1 cellular context compared by ENCODE assay signal in the genomic region with DNA sequence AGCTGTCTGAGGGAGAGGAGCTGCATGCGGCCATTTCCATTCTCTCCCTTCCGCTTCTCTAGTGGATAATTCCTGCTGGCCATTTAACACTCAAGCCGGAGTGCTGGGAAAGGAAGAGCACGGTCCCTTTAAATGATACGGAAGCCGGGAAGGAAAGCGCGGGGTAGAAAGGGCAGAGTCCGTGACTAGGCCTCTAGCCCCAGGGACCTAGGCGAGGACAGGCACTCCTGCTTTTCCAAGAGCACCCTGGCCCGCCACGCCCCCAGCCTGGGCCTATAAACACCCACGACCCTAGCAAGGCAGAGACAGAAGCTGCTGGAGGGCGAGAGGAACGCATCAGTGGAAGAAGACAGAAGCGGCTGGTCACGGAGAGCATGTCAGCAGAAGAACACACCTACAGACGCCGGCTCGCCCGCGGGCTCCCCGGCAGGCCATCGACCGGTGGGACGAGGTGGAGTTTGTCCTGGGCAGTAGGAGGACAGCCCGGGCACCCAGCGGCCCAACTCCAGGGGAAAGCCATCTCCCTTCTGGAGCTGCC.
TF ChIP-seq lines count a peak whose summit lies in the region.

No MANE protein-coding gene starts in this region.

TF ChIP-seq in K562, 482 proteins besides CTCF, POLR2A, EP300 and RAD21 (continued from another document and continues in another):
- TF ChIP-seq, protein P1, sequence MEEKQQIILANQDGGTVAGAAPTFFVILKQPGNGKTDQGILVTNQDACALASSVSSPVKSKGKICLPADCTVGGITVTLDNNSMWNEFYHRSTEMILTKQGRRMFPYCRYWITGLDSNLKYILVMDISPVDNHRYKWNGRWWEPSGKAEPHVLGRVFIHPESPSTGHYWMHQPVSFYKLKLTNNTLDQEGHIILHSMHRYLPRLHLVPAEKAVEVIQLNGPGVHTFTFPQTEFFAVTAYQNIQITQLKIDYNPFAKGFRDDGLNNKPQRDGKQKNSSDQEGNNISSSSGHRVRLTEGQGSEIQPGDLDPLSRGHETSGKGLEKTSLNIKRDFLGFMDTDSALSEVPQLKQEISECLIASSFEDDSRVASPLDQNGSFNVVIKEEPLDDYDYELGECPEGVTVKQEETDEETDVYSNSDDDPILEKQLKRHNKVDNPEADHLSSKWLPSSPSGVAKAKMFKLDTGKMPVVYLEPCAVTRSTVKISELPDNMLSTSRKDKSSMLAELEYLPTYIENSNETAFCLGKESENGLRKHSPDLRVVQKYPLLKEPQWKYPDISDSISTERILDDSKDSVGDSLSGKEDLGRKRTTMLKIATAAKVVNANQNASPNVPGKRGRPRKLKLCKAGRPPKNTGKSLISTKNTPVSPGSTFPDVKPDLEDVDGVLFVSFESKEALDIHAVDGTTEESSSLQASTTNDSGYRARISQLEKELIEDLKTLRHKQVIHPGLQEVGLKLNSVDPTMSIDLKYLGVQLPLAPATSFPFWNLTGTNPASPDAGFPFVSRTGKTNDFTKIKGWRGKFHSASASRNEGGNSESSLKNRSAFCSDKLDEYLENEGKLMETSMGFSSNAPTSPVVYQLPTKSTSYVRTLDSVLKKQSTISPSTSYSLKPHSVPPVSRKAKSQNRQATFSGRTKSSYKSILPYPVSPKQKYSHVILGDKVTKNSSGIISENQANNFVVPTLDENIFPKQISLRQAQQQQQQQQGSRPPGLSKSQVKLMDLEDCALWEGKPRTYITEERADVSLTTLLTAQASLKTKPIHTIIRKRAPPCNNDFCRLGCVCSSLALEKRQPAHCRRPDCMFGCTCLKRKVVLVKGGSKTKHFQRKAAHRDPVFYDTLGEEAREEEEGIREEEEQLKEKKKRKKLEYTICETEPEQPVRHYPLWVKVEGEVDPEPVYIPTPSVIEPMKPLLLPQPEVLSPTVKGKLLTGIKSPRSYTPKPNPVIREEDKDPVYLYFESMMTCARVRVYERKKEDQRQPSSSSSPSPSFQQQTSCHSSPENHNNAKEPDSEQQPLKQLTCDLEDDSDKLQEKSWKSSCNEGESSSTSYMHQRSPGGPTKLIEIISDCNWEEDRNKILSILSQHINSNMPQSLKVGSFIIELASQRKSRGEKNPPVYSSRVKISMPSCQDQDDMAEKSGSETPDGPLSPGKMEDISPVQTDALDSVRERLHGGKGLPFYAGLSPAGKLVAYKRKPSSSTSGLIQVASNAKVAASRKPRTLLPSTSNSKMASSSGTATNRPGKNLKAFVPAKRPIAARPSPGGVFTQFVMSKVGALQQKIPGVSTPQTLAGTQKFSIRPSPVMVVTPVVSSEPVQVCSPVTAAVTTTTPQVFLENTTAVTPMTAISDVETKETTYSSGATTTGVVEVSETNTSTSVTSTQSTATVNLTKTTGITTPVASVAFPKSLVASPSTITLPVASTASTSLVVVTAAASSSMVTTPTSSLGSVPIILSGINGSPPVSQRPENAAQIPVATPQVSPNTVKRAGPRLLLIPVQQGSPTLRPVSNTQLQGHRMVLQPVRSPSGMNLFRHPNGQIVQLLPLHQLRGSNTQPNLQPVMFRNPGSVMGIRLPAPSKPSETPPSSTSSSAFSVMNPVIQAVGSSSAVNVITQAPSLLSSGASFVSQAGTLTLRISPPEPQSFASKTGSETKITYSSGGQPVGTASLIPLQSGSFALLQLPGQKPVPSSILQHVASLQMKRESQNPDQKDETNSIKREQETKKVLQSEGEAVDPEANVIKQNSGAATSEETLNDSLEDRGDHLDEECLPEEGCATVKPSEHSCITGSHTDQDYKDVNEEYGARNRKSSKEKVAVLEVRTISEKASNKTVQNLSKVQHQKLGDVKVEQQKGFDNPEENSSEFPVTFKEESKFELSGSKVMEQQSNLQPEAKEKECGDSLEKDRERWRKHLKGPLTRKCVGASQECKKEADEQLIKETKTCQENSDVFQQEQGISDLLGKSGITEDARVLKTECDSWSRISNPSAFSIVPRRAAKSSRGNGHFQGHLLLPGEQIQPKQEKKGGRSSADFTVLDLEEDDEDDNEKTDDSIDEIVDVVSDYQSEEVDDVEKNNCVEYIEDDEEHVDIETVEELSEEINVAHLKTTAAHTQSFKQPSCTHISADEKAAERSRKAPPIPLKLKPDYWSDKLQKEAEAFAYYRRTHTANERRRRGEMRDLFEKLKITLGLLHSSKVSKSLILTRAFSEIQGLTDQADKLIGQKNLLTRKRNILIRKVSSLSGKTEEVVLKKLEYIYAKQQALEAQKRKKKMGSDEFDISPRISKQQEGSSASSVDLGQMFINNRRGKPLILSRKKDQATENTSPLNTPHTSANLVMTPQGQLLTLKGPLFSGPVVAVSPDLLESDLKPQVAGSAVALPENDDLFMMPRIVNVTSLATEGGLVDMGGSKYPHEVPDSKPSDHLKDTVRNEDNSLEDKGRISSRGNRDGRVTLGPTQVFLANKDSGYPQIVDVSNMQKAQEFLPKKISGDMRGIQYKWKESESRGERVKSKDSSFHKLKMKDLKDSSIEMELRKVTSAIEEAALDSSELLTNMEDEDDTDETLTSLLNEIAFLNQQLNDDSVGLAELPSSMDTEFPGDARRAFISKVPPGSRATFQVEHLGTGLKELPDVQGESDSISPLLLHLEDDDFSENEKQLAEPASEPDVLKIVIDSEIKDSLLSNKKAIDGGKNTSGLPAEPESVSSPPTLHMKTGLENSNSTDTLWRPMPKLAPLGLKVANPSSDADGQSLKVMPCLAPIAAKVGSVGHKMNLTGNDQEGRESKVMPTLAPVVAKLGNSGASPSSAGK (IDR thresholded peaks at IDR 0.05): peak; percentile 74
- TF ChIP-seq SPI1 (IDR thresholded peaks at IDR 0.05; ENCODE audit: borderline replicate concordance, low read depth, low read length) (peak; percentile 10; the same call in 1 of the 2 replicates), ZNF311 (CRISPR knock-in tag; IDR thresholded peaks at IDR 0.05) (no peak), BRD9 (IDR thresholded peaks at IDR 0.05; ENCODE audit: low read depth, partially characterized antibody) (peak; percentile 45), ZBED1 (IDR thresholded peaks at IDR 0.05) (no peak), POLR3G (IDR thresholded peaks at IDR 0.05; ENCODE audit: extremely low read depth, insufficient read length, insufficient replicate concordance) (no peak), CC2D1A (IDR thresholded peaks at IDR 0.05) (peak; percentile 54), ZC3H4 (CRISPR knock-in tag; IDR thresholded peaks at IDR 0.05; ENCODE audit: borderline replicate concordance) (no peak), FOXM1 (IDR thresholded peaks at IDR 0.05; ENCODE audit: low read depth) (peak; percentile 67), FOXM1 (CRISPR knock-in tag; IDR thresholded peaks at IDR 0.05; ENCODE audit: low read depth) (no peak), ZNF316 (IDR thresholded peaks at IDR 0.05) (no peak), ZNF764 (CRISPR knock-in tag; IDR thresholded peaks at IDR 0.05; ENCODE audit: low read depth) (no peak), EP400 (IDR thresholded peaks at IDR 0.05) (peak; percentile 70), NCOA1 (IDR thresholded peaks at IDR 0.05; ENCODE audit: low read depth) (peak; percentile 56; the same call in 1 of the 2 replicates), ZNF668 (CRISPR knock-in tag; IDR thresholded peaks at IDR 0.05) (no peak), NR2C1 (IDR thresholded peaks at IDR 0.05) (no peak), NR2C1 (tag; IDR thresholded peaks at IDR 0.05) (peak; percentile 47; the same call in 1 of the 2 replicates), KAT7 (CRISPR knock-in tag; IDR thresholded peaks at IDR 0.05; ENCODE audit: borderline replicate concordance) (0 out of 2 replicates have a peak, but pooled peaks have one; percentile 64), SP1 (CRISPR knock-in tag; IDR thresholded peaks at IDR 0.05) (peak; percentile 70), CBFB (CRISPR knock-in tag; IDR thresholded peaks at IDR 0.05) (no peak), SOX6 (IDR thresholded peaks at IDR 0.05) (0 out of 2 replicates have a peak, but pooled peaks have one; percentile 17), POLR2B (IDR thresholded peaks at IDR 0.05; ENCODE audit: low read depth, partially characterized antibody) (peak; percentile 91), KAT2B (IDR thresholded peaks at IDR 0.05; ENCODE audit: low read depth, low read length) (no peak), CXXC5 (CRISPR knock-in tag; IDR thresholded peaks at IDR 0.05) (peak; percentile 55), EGR1 (conservative IDR thresholded peaks at IDR 0.05) (peak; percentile 58; the same call in 1 of the 2 replicates), E2F3 (CRISPR knock-in tag; IDR thresholded peaks at IDR 0.05) (peak; percentile 54; the same call in 1 of the 2 replicates), NCOA2 (IDR thresholded peaks at IDR 0.05; ENCODE audit: partially characterized antibody in 2 of 2) (peak in 1 of 2 experiments; percentile 13), ZNF41 (CRISPR knock-in tag; conservative IDR thresholded peaks at IDR 0.05) (no peak)
- TF ChIP-seq, protein P2, sequence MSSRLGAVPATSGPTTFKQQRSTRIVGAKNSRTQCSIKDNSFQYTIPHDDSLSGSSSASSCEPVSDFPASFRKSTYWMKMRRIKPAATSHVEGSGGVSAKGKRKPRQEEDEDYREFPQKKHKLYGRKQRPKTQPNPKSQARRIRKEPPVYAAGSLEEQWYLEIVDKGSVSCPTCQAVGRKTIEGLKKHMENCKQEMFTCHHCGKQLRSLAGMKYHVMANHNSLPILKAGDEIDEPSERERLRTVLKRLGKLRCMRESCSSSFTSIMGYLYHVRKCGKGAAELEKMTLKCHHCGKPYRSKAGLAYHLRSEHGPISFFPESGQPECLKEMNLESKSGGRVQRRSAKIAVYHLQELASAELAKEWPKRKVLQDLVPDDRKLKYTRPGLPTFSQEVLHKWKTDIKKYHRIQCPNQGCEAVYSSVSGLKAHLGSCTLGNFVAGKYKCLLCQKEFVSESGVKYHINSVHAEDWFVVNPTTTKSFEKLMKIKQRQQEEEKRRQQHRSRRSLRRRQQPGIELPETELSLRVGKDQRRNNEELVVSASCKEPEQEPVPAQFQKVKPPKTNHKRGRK (tag; IDR thresholded peaks at IDR 0.05): no peak
- TF ChIP-seq, protein P3, sequence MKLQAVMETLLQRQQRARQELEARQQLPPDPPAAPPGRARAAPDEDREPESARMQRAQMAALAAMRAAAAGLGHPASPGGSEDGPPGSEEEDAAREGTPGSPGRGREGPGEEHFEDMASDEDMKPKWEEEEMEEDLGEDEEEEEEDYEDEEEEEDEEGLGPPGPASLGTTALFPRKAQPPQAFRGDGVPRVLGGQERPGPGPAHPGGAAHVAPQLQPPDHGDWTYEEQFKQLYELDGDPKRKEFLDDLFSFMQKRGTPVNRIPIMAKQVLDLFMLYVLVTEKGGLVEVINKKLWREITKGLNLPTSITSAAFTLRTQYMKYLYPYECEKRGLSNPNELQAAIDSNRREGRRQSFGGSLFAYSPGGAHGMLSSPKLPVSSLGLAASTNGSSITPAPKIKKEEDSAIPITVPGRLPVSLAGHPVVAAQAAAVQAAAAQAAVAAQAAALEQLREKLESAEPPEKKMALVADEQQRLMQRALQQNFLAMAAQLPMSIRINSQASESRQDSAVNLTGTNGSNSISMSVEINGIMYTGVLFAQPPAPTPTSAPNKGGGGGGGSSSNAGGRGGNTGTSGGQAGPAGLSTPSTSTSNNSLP (IDR thresholded peaks at IDR 0.05; ENCODE audit: borderline replicate concordance, low read depth, low read length): no peak
- TF ChIP-seq, protein P4, sequence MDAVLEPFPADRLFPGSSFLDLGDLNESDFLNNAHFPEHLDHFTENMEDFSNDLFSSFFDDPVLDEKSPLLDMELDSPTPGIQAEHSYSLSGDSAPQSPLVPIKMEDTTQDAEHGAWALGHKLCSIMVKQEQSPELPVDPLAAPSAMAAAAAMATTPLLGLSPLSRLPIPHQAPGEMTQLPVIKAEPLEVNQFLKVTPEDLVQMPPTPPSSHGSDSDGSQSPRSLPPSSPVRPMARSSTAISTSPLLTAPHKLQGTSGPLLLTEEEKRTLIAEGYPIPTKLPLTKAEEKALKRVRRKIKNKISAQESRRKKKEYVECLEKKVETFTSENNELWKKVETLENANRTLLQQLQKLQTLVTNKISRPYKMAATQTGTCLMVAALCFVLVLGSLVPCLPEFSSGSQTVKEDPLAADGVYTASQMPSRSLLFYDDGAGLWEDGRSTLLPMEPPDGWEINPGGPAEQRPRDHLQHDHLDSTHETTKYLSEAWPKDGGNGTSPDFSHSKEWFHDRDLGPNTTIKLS (IDR thresholded peaks at IDR 0.05; ENCODE audit: borderline replicate concordance, low read depth): peak; percentile 58; the same call in 1 of the 2 replicates
- TF ChIP-seq, protein P5, sequence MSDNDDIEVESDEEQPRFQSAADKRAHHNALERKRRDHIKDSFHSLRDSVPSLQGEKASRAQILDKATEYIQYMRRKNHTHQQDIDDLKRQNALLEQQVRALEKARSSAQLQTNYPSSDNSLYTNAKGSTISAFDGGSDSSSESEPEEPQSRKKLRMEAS (CRISPR knock-in tag; IDR thresholded peaks at IDR 0.05): no peak
- TF ChIP-seq, protein P6, sequence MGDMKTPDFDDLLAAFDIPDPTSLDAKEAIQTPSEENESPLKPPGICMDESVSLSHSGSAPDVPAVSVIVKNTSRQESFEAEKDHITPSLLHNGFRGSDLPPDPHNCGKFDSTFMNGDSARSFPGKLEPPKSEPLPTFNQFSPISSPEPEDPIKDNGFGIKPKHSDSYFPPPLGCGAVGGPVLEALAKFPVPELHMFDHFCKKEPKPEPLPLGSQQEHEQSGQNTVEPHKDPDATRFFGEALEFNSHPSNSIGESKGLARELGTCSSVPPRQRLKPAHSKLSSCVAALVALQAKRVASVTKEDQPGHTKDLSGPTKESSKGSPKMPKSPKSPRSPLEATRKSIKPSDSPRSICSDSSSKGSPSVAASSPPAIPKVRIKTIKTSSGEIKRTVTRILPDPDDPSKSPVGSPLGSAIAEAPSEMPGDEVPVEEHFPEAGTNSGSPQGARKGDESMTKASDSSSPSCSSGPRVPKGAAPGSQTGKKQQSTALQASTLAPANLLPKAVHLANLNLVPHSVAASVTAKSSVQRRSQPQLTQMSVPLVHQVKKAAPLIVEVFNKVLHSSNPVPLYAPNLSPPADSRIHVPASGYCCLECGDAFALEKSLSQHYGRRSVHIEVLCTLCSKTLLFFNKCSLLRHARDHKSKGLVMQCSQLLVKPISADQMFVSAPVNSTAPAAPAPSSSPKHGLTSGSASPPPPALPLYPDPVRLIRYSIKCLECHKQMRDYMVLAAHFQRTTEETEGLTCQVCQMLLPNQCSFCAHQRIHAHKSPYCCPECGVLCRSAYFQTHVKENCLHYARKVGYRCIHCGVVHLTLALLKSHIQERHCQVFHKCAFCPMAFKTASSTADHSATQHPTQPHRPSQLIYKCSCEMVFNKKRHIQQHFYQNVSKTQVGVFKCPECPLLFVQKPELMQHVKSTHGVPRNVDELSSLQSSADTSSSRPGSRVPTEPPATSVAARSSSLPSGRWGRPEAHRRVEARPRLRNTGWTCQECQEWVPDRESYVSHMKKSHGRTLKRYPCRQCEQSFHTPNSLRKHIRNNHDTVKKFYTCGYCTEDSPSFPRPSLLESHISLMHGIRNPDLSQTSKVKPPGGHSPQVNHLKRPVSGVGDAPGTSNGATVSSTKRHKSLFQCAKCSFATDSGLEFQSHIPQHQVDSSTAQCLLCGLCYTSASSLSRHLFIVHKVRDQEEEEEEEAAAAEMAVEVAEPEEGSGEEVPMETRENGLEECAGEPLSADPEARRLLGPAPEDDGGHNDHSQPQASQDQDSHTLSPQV (IDR thresholded peaks at IDR 0.05): 0 out of 2 replicates have a peak, but pooled peaks have one; percentile 63
